10 cellular contexts compared by ENCODE assay signal in the genomic region with DNA sequence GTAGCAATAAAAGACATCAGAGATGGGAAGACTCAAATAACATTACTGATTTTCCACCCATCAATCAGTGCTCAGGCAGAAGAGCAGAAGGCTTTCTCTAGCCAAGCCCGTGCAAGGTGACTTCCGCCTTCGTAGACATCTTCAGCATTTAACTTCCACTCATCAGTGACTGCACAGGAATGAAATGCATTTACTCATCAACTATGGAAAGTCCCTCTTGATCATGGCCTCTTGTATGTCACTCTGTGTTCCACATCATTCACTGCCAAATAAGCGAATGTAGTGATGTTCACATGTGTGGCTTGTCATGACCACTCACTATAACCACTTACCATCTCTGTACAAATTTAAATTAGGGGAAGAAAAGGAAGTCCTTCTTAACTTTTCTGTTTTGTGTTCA. TPM values are rescaled to one million over a fixed set of nuclear protein-coding genes. Genes with fewer than 3 reads are reported as not detected.
A peak's percentile ranks its signal among the peaks of the same experiment; 100 is the strongest.
DNase-seq lines count a peak whose midpoint lies in the region; ATAC-seq, FAIRE-seq and TF ChIP-seq lines count a peak whose summit lies in the region.
"Had no signal": no experiment of that assay in that cellular context is flagged by ENCODE, and none has a peak within 500 bp of the region (broad histone marks: within the 10 kb centered on the region; RNA-seq: fewer than 3 reads in every experiment).

No MANE protein-coding gene starts in this region.

- ATAC-seq in GM21367 (IDR thresholded peaks at IDR 0.05; ENCODE audit: unreplicated experiment) (peak; percentile 80), HG03439 (IDR thresholded peaks at IDR 0.05; ENCODE audit: unreplicated experiment) (peak; percentile 54), foreskin keratinocyte (peak; percentile 97)

- no peaks in the 10 kb centered on the region for H3K9me3 ChIP-seq in thyroid gland

- no peak for TF ChIP-seq CTCF in foreskin keratinocyte (conservative IDR thresholded peaks at IDR 0.05)
- no peak for TF ChIP-seq CTCF in thyroid gland (IDR thresholded peaks at IDR 0.05)

- TF ChIP-seq POLR2A in GM12892 (IDR thresholded peaks at IDR 0.05; ENCODE audit: low read depth, low read length), result no peak
- no peak for TF ChIP-seq POLR2A in thyroid gland (IDR thresholded peaks at IDR 0.05)

- WGBS in thyroid gland, 2 donors, result 69 to 88% methylated on average over 4 of the region's 4 CpGs

- FAIRE-seq in GM12892 (lab: Jason Lieb, UNC), result peak; percentile 60

- H3K36me3 ChIP-seq in thyroid gland, result no peaks in the 10 kb centered on the region

- no peaks in the 10 kb centered on the region for H3K27me3 ChIP-seq in foreskin keratinocyte
- no peaks in the 10 kb centered on the region for H3K27me3 ChIP-seq in thyroid gland

- peaks cover 28% of the 10 kb centered on the region for H3K4me1 ChIP-seq in foreskin keratinocyte
- no peaks in the 10 kb centered on the region for H3K4me1 ChIP-seq in thyroid gland

- no peak overlapping the region for H3K4me3 ChIP-seq in thyroid gland (replicated peaks in 1 of 3)

- intact Hi-C loops in thyroid gland (cut with DNase I), result no loop called here

- DNase-seq in GM12892 (ENCODE audit: insufficient read length) (no peak), foreskin keratinocyte (peak; percentile 87 to 95), thyroid gland (no peak), NCI-H1436 treated with DMSO at 0.1 percent for 48 hours (lab: John Stamatoyannopoulos, UW) (no peak), T1000 (lab: John Stamatoyannopoulos, UW) (no peak), NCI-H345 treated with DMSO at 0.1 percent for 48 hours (lab: John Stamatoyannopoulos, UW; ENCODE audit: unreplicated experiment) (no peak)
- DNase-seq: cortex of kidney, Right ventricle myocardium superior had no signal

- H3K27ac ChIP-seq in foreskin keratinocyte (peak overlapping the region; percentile 7), thyroid gland (no peak overlapping the region)

RNA-seq across cellular contexts. Expression of gene SACS, which starts 49.4 kb away (rescaled TPM):
- polyA plus RNA-seq in GM12892 (2012; ENCODE audit: missing spikeins), result 15.5 TPM
- total RNA-seq in foreskin keratinocyte (27.8 and 30.2 TPM in 2 replicates), thyroid gland (1 to 10 TPM; 7.1 to 9.3 (median 8.3) TPM)
- 5.1 and 6.1 TPM in 2 replicates for polyA plus RNA-seq in foreskin keratinocyte

Comparison
In these comparisons a context has a peak if more than half of its experiments do, and no peak if none do; other contexts are left out.
1. DNase-seq: peak in foreskin keratinocyte (2 of 2); none in GM12892 (single experiment), thyroid gland (0 of 2), NCI-H1436 treated with DMSO at 0.1 percent for 48 hours (single experiment), T1000 (single experiment) and NCI-H345 treated with DMSO at 0.1 percent for 48 hours (single experiment).
2. Peak in every context shown above with its lines, with median percentiles within 50 percentile points of each other: ATAC-seq.